ENCODE assay signal across 18 cellular contexts in the genomic region with DNA sequence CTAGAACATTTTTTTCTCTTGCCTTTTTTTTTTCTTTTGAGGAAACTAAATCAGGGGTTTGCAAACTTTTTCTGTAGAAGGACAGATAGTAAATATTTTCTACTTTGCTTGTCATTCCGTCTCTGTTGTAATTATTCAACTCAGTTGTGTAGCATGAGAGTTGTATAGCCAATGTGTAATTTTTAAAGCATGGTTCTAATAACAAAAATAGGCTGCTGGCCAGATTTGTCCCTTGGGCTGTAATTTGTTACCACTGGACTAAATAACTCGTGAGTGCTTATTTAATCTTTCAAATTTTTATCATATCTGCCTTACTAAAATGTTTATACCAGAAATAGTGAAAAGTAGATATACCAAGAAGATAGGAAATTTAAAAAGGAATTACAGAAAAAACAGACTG. TPM values are rescaled to one million over a fixed set of nuclear protein-coding genes. Genes with fewer than 3 reads are reported as not detected.
"Had no signal": no experiment of that assay in that cellular context is flagged by ENCODE, and none has a peak within 500 bp of the region (broad histone marks: within the 10 kb centered on the region; RNA-seq: fewer than 3 reads in every experiment).

No MANE protein-coding gene starts in this region.

- DNase-seq: activated naive CD4-positive, alpha-beta T cell; activated naive CD8-positive, alpha-beta T cell treated with anti-CD3 and anti-CD28 coated beads, Interleukin-2, amount 10 ng/mL, durations not matched to agents 7 days and 5 days; activated T-cell treated with anti-CD3 and anti-CD28 coated beads for 4 hours; anterior cingulate cortex; dorsolateral prefrontal cortex; erythroblast; foreskin keratinocyte; glutamatergic neuron; hypothalamus; left ventricle myocardium inferior; small intestine; stomach; T1000; upper lobe of right lung had no signal

- H3K36me3 ChIP-seq: breast epithelium, left ventricle myocardium inferior, stomach, thoracic aorta, upper lobe of right lung had no signal

- H3K27me3 ChIP-seq: breast epithelium, dorsolateral prefrontal cortex, stomach, upper lobe of right lung had no signal

- H3K27ac ChIP-seq: breast epithelium, dorsolateral prefrontal cortex, foreskin keratinocyte, left ventricle myocardium inferior, stomach, thoracic aorta, upper lobe of right lung had no signal

- H3K4me1 ChIP-seq: breast epithelium, foreskin keratinocyte, left ventricle myocardium inferior, upper lobe of right lung had no signal

- H3K4me3 ChIP-seq: breast epithelium, dorsolateral prefrontal cortex, left ventricle myocardium inferior, stomach, thoracic aorta, upper lobe of right lung had no signal

- ATAC-seq: activated CD4-positive, CD25-positive, alpha-beta regulatory T cell treated with anti-CD3 and anti-CD28 coated beads, Interleukin-2, amount 50 U/mL, for 24 hours; foreskin keratinocyte; natural killer cell treated with Interleukin-12 subunit alpha and Interleukin-12 subunit beta and Interleukin-15 and Interleukin-18, amount 100 ng/mL, for 72 hours; upper lobe of right lung had no signal

RNA-seq across cellular contexts. Expression of a gene that starts 43.0 kb away (rescaled TPM):
- total RNA-seq: activated naive CD8-positive, alpha-beta T cell treated with anti-CD3 and anti-CD28 coated beads, Interleukin-2, amount 10 ng/mL, durations not matched to agents 7 days and 5 days; natural killer cell treated with Interleukin-12 subunit alpha and Interleukin-12 subunit beta and Interleukin-15 and Interleukin-18, amount 100 ng/mL, for 72 hours had no signal
